In the genomic region with DNA sequence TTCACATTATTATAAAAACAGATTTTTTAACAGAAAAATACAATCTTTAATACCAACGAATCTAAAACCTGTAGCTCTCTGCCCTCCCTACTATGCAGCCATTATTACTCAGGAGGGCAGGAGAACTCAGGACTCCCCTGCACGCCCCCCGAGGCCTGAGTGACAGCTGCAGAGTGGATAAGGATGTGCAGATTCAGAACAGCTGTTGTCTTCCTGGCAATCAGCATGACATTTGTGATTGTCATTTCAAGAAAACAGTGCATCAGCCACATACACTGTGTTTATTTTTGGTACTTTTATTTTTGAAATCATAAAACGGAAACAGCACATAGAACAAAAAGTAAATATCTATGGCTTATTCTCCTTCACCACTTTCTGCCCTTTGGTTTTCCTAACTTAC, we compare ENCODE assay signal across 28 cellular contexts.
"Had no signal": no experiment of that assay in that cellular context is flagged by ENCODE, and none has a peak within 500 bp of the region (broad histone marks: within the 10 kb centered on the region; RNA-seq: fewer than 3 reads in every experiment).

No MANE protein-coding gene starts in this region.

- FAIRE-seq: astrocyte, RCC 7860 had no signal

- H3K27ac ChIP-seq: SJSA1 had no signal

- H3K4me3 Mint-ChIP-seq: activated CD8-positive, alpha-beta memory T cell treated with anti-CD3 and anti-CD28 coated beads, Interleukin-2, amount 10 ng/mL, durations not matched to agents 7 days and 5 days; activated naive CD4-positive, alpha-beta T cell treated with anti-CD3 and anti-CD28 coated beads for 36 hours; activated naive CD8-positive, alpha-beta T cell; activated T-cell treated with anti-CD3 and anti-CD28 coated beads, Interleukin-2, amount 50 U/mL, for 24 hours; activated T-helper 17 cell treated with anti-CD3 and anti-CD28 coated beads, Interleukin-2, amount 50 U/mL, for 72 hours; brain; central memory CD8-positive, alpha-beta T cell; T-helper 17 cell; WTC11 had no signal

- H3K27me3 Mint-ChIP-seq: activated CD8-positive, alpha-beta memory T cell treated with anti-CD3 and anti-CD28 coated beads, Interleukin-2, amount 10 ng/mL, durations not matched to agents 7 days and 5 days; activated T-cell treated with anti-CD3 and anti-CD28 coated beads, Interleukin-2, amount 50 U/mL, for 24 hours; activated T-helper 17 cell treated with anti-CD3 and anti-CD28 coated beads, Interleukin-2, amount 50 U/mL, for 72 hours; central memory CD8-positive, alpha-beta T cell; T-helper 17 cell had no signal

- ATAC-seq: activated CD8-positive, alpha-beta memory T cell treated with anti-CD3 and anti-CD28 coated beads, Interleukin-2, amount 10 ng/mL, durations not matched to agents 7 days and 5 days; activated T-helper 17 cell treated with anti-CD3 and anti-CD28 coated beads, Interleukin-2, amount 50 U/mL, for 72 hours; PC-3; T-helper 17 cell; WTC11 had no signal

- H3K27me3 ChIP-seq: MG63, SJSA1 had no signal

- H3K4me1 ChIP-seq: SJSA1 had no signal

- H3K4me3 ChIP-seq: MG63, SJSA1 had no signal

- H3K4me1 Mint-ChIP-seq: activated CD8-positive, alpha-beta memory T cell treated with anti-CD3 and anti-CD28 coated beads, Interleukin-2, amount 10 ng/mL, durations not matched to agents 7 days and 5 days; activated T-helper 17 cell treated with anti-CD3 and anti-CD28 coated beads, Interleukin-2, amount 50 U/mL, for 72 hours; central memory CD8-positive, alpha-beta T cell; T-helper 17 cell had no signal

- H3K27ac Mint-ChIP-seq: activated CD8-positive, alpha-beta memory T cell treated with anti-CD3 and anti-CD28 coated beads, Interleukin-2, amount 10 ng/mL, durations not matched to agents 7 days and 5 days; activated naive CD4-positive, alpha-beta T cell treated with anti-CD3 and anti-CD28 coated beads for 36 hours; activated naive CD8-positive, alpha-beta T cell; activated T-cell treated with anti-CD3 and anti-CD28 coated beads, Interleukin-2, amount 50 U/mL, for 24 hours; activated T-helper 17 cell treated with anti-CD3 and anti-CD28 coated beads, Interleukin-2, amount 50 U/mL, for 72 hours; brain; T-helper 17 cell; WTC11 had no signal

- H3K36me3 Mint-ChIP-seq: activated CD8-positive, alpha-beta memory T cell treated with anti-CD3 and anti-CD28 coated beads, Interleukin-2, amount 10 ng/mL, durations not matched to agents 7 days and 5 days; activated naive CD8-positive, alpha-beta T cell; brain; WTC11 had no signal

- H3K9me3 ChIP-seq: MG63, SJSA1 had no signal

- H3K36me3 ChIP-seq: MG63, SJSA1 had no signal

- DNase-seq: activated CD4-positive, alpha-beta T cell treated with anti-CD3 and anti-CD28 coated beads for 48 hours; activated CD4-positive, alpha-beta T cell treated with anti-CD3 and anti-CD28 coated beads, Interleukin-2, amount 50 U/mL, for 4 hours; activated CD4-positive, CD25-positive, alpha-beta regulatory T cell treated with anti-CD3 and anti-CD28 coated beads, Interleukin-2, amount 50 U/mL, for 72 hours; activated CD8-positive, alpha-beta memory T cell treated with anti-CD3 and anti-CD28 coated beads, Interleukin-2, amount 10 ng/mL, durations not matched to agents 7 days and 5 days; activated gamma-delta T cell; activated naive CD4-positive, alpha-beta T cell treated with anti-CD3 and anti-CD28 coated beads for 36 hours; activated T-cell treated with anti-CD3 and anti-CD28 coated beads, Interleukin-2, amount 50 U/mL, for 24 hours; amygdala; MG63; NCI-H1105 treated with DMSO at 0.1 percent for 48 hours; NCI-H146; NCI-H2029; NCI-H2107; NCI-H345; NCI-H510A; NCI-H748 treated with DMSO at 0.1 percent for 48 hours; PC-3; SHP77; T-helper 17 cell; T-helper 9 cell had no signal
